10 cellular contexts compared by ENCODE assay signal in the genomic region with DNA sequence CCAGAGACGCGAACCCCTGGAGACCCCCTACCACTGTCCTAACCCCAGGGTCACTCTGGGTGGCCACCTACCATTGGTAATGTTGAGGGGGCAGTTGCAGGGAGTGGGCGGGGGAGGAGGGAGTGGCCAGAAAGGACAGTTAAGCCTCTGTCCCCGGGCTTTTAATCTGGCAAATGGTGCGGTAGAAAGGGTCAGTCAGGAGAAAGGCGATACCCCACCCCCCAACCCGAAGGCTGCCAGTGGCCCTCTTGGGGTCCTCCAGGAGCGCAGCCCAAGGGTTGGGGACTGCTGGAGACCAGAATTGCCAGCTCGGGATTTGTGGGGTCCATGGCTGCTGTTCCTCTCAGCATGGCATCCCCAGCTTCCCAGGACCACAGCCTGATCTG. TPM values are rescaled to one million over a fixed set of nuclear protein-coding genes. Genes with fewer than 3 reads are reported as not detected.
DNase-seq lines count a peak whose midpoint lies in the region; ATAC-seq and TF ChIP-seq lines count a peak whose summit lies in the region.
"Had no signal": no experiment of that assay in that cellular context is flagged by ENCODE, and none has a peak within 500 bp of the region (broad histone marks: within the 10 kb centered on the region; RNA-seq: fewer than 3 reads in every experiment).

No MANE protein-coding gene starts in this region.

- H3K36me3 ChIP-seq in Caco-2 (ENCODE audit: control insufficient read depth, insufficient read depth, low read length) (no peaks in the 10 kb centered on the region), iPS-15b (ENCODE audit: control insufficient read depth, insufficient read depth, low read length) (no peaks in the 10 kb centered on the region), prostate gland (no peaks in the 10 kb centered on the region)

- POLR2A ChIA-PET in Caco-2 (lab: Charles Lee) = no interaction called here
- POLR2A ChIA-PET in HEK293T (lab: Yijun Ruan, JAX) = no interaction called here

- no peaks in the 10 kb centered on the region for H3K27me3 Mint-ChIP-seq in Caco-2 (ENCODE audit: insufficient read depth, unreplicated experiment)
- peaks cover 25% of the 10 kb centered on the region for H3K27me3 Mint-ChIP-seq in activated T-helper 1 cell treated with anti-CD3 and anti-CD28 coated beads, Interleukin-12 subunit alpha, Interleukin-12 subunit beta, Interleukin-2, Interleukin-4 antibody, amounts not matched to agents 30 ng/mL and 10 ng/mL and 1 ng/mL, durations not matched to agents 14 hours and 24 hours and 36 hours (ENCODE audit: insufficient read depth)

- peaks cover 25% of the 10 kb centered on the region for H3K4me1 Mint-ChIP-seq in Caco-2 (ENCODE audit: low read depth, unreplicated experiment)
- no peaks in the 10 kb centered on the region for H3K4me1 Mint-ChIP-seq in activated T-helper 1 cell treated with anti-CD3 and anti-CD28 coated beads, Interleukin-12 subunit alpha, Interleukin-12 subunit beta, Interleukin-2, Interleukin-4 antibody, amounts not matched to agents 30 ng/mL and 10 ng/mL and 1 ng/mL, durations not matched to agents 14 hours and 24 hours and 36 hours (ENCODE audit: low read depth)

- H3K4me3 ChIP-seq in Caco-2 (ENCODE audit: low read depth, low read length) (peak overlapping the region; percentile 57), iPS-15b (ENCODE audit: low read depth, low read length) (peak overlapping the region; percentile 79), prostate gland (peak overlapping the region; percentile 36 to 41)

- TF ChIP-seq POLR2A in prostate gland (IDR thresholded peaks at IDR 0.05) = no peak

- 41% methylated on average over 9 of the region's 9 CpGs for WGBS in prostate gland

- CTCF ChIA-PET in Caco-2 (lab: Charles Lee) = interaction anchor here (1.3 to 5.2 kb wide), 3 partner anchors 17 to 24 kb away, joined by 4 to 25 read pairs (median 5); no protein-coding TSS in a partner anchor
- CTCF ChIA-PET in HEK293T (lab: Yijun Ruan, JAX) = interaction anchor here (1.0 kb wide), 1 partner anchor 17 kb away, joined by 3 read pairs; no protein-coding TSS in a partner anchor

- no peaks in the 10 kb centered on the region for H3K27me3 ChIP-seq in Caco-2 (replicated peaks; ENCODE audit: control insufficient read depth, insufficient read depth, low read length)
- H3K27me3 ChIP-seq in iPS-15b (ENCODE audit: control insufficient read depth, insufficient read depth, low read length) = peaks cover 42% of the 10 kb centered on the region
- H3K27me3 ChIP-seq in prostate gland (replicated peaks; ENCODE audit: insufficient read depth) = no peaks in the 10 kb centered on the region

- H3K9me3 Mint-ChIP-seq in Caco-2 (ENCODE audit: unreplicated experiment) = no peaks in the 10 kb centered on the region
- H3K9me3 Mint-ChIP-seq in activated T-helper 1 cell treated with anti-CD3 and anti-CD28 coated beads, Interleukin-12 subunit alpha, Interleukin-12 subunit beta, Interleukin-2, Interleukin-4 antibody, amounts not matched to agents 30 ng/mL and 10 ng/mL and 1 ng/mL, durations not matched to agents 14 hours and 24 hours and 36 hours = no peaks in the 10 kb centered on the region

- no peak overlapping the region for H3K27ac ChIP-seq in prostate gland

- ATAC-seq in GM18861 (IDR thresholded peaks at IDR 0.05; ENCODE audit: unreplicated experiment) (no peak), GM21360 (IDR thresholded peaks at IDR 0.05; ENCODE audit: unreplicated experiment) (no peak)

- DNase-seq in Caco-2 (no peak), prostate gland (ENCODE audit: low spot score) (no peak), HEK293T (ENCODE audit: extremely low spot score) (no peak), kidney tubule cell (ENCODE audit: low spot score) (no peak)
- no peak for DNase-seq in activated T-helper 1 cell treated with anti-CD3 and anti-CD28 coated beads, Interleukin-12 subunit alpha, Interleukin-12 subunit beta, Interleukin-2, Interleukin-4 antibody, amounts not matched to agents 30 ng/mL and 10 ng/mL and 1 ng/mL, durations not matched to agents 14 hours and 24 hours and 36 hours (ENCODE audit: low spot score)
- DNase-seq: NCI-H446 had no signal

- no peak overlapping the region for H3K9ac ChIP-seq in iPS-15b (ENCODE audit: low read depth, low read length)

- TF ChIP-seq CTCF in Caco-2 (IDR thresholded peaks at IDR 0.05; ENCODE audit: insufficient read depth in 1 of 2, low read depth in 1 of 2, low read length in 1 of 2, severe bottlenecking in 1 of 2, unreplicated experiment in 1 of 2) (no peak), prostate gland (IDR thresholded peaks at IDR 0.05) (no peak)

- BruUV-seq in Caco-2 (replicated peaks; lab: Mats Ljungman, UMichigan) = no TSS peak

- intact Hi-C loops in Caco-2 (cut with micrococcal nuclease; ENCODE audit: unreplicated experiment) (loop anchor here (1.0 kb wide), 2 partner anchors 8 to 25 kb away; no protein-coding TSS in a partner anchor), prostate gland (cut with DNase I) (no loop called here)
- intact Hi-C loops in activated T-helper 1 cell treated with anti-CD3 and anti-CD28 coated beads, Interleukin-12 subunit alpha, Interleukin-12 subunit beta, Interleukin-2, Interleukin-4 antibody, amounts not matched to agents 30 ng/mL and 10 ng/mL and 1 ng/mL, durations not matched to agents 14 hours and 24 hours and 36 hours (cut with micrococcal nuclease) = no loop called here

- peak overlapping the region; percentile 81 for H3K4me3 Mint-ChIP-seq in Caco-2 (ENCODE audit: unreplicated experiment)
- peak overlapping the region; percentile 40 for H3K4me3 Mint-ChIP-seq in activated T-helper 1 cell treated with anti-CD3 and anti-CD28 coated beads, Interleukin-12 subunit alpha, Interleukin-12 subunit beta, Interleukin-2, Interleukin-4 antibody, amounts not matched to agents 30 ng/mL and 10 ng/mL and 1 ng/mL, durations not matched to agents 14 hours and 24 hours and 36 hours

- H3K4me1 ChIP-seq in Caco-2 (peaks cover 38% of the 10 kb centered on the region), iPS-15b (ENCODE audit: control insufficient read depth, insufficient read depth, low read length) (peaks cover 3% of the 10 kb centered on the region), prostate gland (replicated peaks) (no peaks in the 10 kb centered on the region)

- H3K27ac Mint-ChIP-seq in Caco-2 (ENCODE audit: unreplicated experiment) = peak overlapping the region; percentile 18
- no peak overlapping the region for H3K27ac Mint-ChIP-seq in activated T-helper 1 cell treated with anti-CD3 and anti-CD28 coated beads, Interleukin-12 subunit alpha, Interleukin-12 subunit beta, Interleukin-2, Interleukin-4 antibody, amounts not matched to agents 30 ng/mL and 10 ng/mL and 1 ng/mL, durations not matched to agents 14 hours and 24 hours and 36 hours

- H3K36me3 Mint-ChIP-seq in Caco-2 (ENCODE audit: insufficient read depth, unreplicated experiment) = no peaks in the 10 kb centered on the region
- H3K36me3 Mint-ChIP-seq in activated T-helper 1 cell treated with anti-CD3 and anti-CD28 coated beads, Interleukin-12 subunit alpha, Interleukin-12 subunit beta, Interleukin-2, Interleukin-4 antibody, amounts not matched to agents 30 ng/mL and 10 ng/mL and 1 ng/mL, durations not matched to agents 14 hours and 24 hours and 36 hours (ENCODE audit: low read depth) = no peaks in the 10 kb centered on the region

- no peaks in the 10 kb centered on the region for H3K9me3 ChIP-seq in Caco-2
- H3K9me3 ChIP-seq in iPS-15b (ENCODE audit: control insufficient read depth, insufficient read depth, low read length) = no peaks in the 10 kb centered on the region
- H3K9me3 ChIP-seq in prostate gland = no peaks in the 10 kb centered on the region

TF ChIP-seq in HEK293T, 16 proteins besides CTCF, POLR2A, EP300 and RAD21:
- no peak for TF ChIP-seq FOXM1 (IDR thresholded peaks at IDR 0.05; ENCODE audit: borderline replicate concordance)
- no peak for TF ChIP-seq TARDBP (IDR thresholded peaks at IDR 0.05)
- TF ChIP-seq ELF4 (IDR thresholded peaks at IDR 0.05) = no peak
- no peak for TF ChIP-seq LEF1 (IDR thresholded peaks at IDR 0.05; ENCODE audit: borderline replicate concordance)
- no peak for TF ChIP-seq ARNT (IDR thresholded peaks at IDR 0.05)
- TF ChIP-seq ZNF384 (IDR thresholded peaks at IDR 0.05) = no peak
- no peak for TF ChIP-seq HDGF (IDR thresholded peaks at IDR 0.05; ENCODE audit: borderline replicate concordance)
- TF ChIP-seq, protein P1, sequence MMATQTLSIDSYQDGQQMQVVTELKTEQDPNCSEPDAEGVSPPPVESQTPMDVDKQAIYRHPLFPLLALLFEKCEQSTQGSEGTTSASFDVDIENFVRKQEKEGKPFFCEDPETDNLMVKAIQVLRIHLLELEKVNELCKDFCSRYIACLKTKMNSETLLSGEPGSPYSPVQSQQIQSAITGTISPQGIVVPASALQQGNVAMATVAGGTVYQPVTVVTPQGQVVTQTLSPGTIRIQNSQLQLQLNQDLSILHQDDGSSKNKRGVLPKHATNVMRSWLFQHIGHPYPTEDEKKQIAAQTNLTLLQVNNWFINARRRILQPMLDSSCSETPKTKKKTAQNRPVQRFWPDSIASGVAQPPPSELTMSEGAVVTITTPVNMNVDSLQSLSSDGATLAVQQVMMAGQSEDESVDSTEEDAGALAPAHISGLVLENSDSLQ (IDR thresholded peaks at IDR 0.05) = no peak
- TF ChIP-seq FOXA1 (IDR thresholded peaks at IDR 0.05) = no peak
- TF ChIP-seq BHLHE40 (IDR thresholded peaks at IDR 0.05; ENCODE audit: borderline replicate concordance) = no peak
- no peak for TF ChIP-seq NFRKB (IDR thresholded peaks at IDR 0.05)
- TF ChIP-seq SUZ12 (IDR thresholded peaks at IDR 0.05) = no peak
- no peak for TF ChIP-seq CTBP1 (IDR thresholded peaks at IDR 0.05; ENCODE audit: borderline replicate concordance)
- no peak for TF ChIP-seq FOXK2 (IDR thresholded peaks at IDR 0.05)
- no peak for TF ChIP-seq SP1 (IDR thresholded peaks at IDR 0.05)
- TF ChIP-seq L3MBTL2 (conservative IDR thresholded peaks at IDR 0.05) = no peak

RNA-seq across cellular contexts. Expression of a gene that starts 0.7 kb away (rescaled TPM):
- 10.4 and 11.4 TPM in 2 replicates for total RNA-seq in Caco-2 (2022)
- not detected in 2 replicates for total RNA-seq in activated T-helper 1 cell treated with anti-CD3 and anti-CD28 coated beads, Interleukin-12 subunit alpha, Interleukin-12 subunit beta, Interleukin-2, Interleukin-4 antibody, amounts not matched to agents 30 ng/mL and 10 ng/mL and 1 ng/mL, durations not matched to agents 14 hours and 24 hours and 36 hours
- total RNA-seq in prostate gland = 1 to 10 TPM; 2.7 to 3.5 TPM
- total RNA-seq: temporal lobe had no signal

RNA-seq across cellular contexts. Expression of a gene that starts 53.3 kb away (rescaled TPM):
- total RNA-seq in Caco-2 (2022) (48.4 and 55.7 TPM in 2 replicates), prostate gland (1 to 10 TPM in 1 of 2 donors, under 1 TPM in 1; 0.64 to 3.5 TPM)
- total RNA-seq in activated T-helper 1 cell treated with anti-CD3 and anti-CD28 coated beads, Interleukin-12 subunit alpha, Interleukin-12 subunit beta, Interleukin-2, Interleukin-4 antibody, amounts not matched to agents 30 ng/mL and 10 ng/mL and 1 ng/mL, durations not matched to agents 14 hours and 24 hours and 36 hours = not detected in 2 replicates

Comparison
In these comparisons a context has a peak if more than half of its experiments do, and no peak if none do; other contexts are left out.
1. RNA of a gene that starts 53.3 kb away (total RNA-seq): 48.4 to 55.7 TPM in Caco-2; 0.64 to 3.5 TPM in prostate gland and not detected in activated T-helper 1 cell treated with anti-CD3 and anti-CD28 coated beads, Interleukin-12 subunit alpha, Interleukin-12 subunit beta, Interleukin-2, Interleukin-4 antibody, amounts not matched to agents 30 ng/mL and 10 ng/mL and 1 ng/mL, durations not matched to agents 14 hours and 24 hours and 36 hours; every median in the first group is over 10 times any median in the second.
2. Peak in every context shown above with its lines, with median percentiles within 50 percentile points of each other: H3K4me3 ChIP-seq.